8 cellular contexts compared by ENCODE assay signal in the genomic region with DNA sequence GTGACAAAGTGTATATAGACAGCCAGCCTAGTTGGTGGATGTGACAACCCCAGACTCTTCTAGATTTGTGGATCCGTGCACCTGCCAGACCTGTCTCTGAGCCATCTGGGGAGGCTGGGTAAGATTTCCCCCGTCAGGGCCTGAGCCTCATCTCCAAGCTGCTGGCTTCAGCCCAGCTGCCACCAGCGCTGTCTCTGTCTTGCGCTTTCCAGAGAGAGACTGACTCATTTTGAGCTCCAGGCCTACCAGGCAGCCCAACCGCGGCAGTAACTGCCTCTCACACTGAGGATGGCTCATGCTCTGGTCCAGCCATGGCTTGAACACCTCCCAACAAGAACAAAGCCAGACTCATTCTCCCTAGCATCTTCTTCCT. TPM values are rescaled to one million over a fixed set of nuclear protein-coding genes. Genes with fewer than 3 reads are reported as not detected.
DNase-seq lines count a peak whose midpoint lies in the region; ATAC-seq and TF ChIP-seq lines count a peak whose summit lies in the region.

No MANE protein-coding gene starts in this region.

- peaks cover 60% of the 10 kb centered on the region for H3K4me1 ChIP-seq in CD8-positive, alpha-beta T cell (ENCODE audit: insufficient read depth, low read length)

- H3K36me3 Mint-ChIP-seq in CD8-positive, alpha-beta T cell: peaks cover 48% of the 10 kb centered on the region

- TF ChIP-seq CTCF in CD8-positive, alpha-beta T cell (IDR thresholded peaks at IDR 0.05): no peak
- no peak for TF ChIP-seq CTCF in cardiac fibroblast (IDR thresholded peaks at IDR 0.05; ENCODE audit: low read depth, low read length)

- H3K4me3 ChIP-seq in CD8-positive, alpha-beta T cell (ENCODE audit: low read depth, low read length): no peak overlapping the region
- no peak overlapping the region for H3K4me3 ChIP-seq in cardiac fibroblast (replicated peaks in 1 of 2; ENCODE audit: low read depth in 2 of 2, low read length in 2 of 2)

- H3K27ac Mint-ChIP-seq in CD8-positive, alpha-beta T cell: peak overlapping the region; percentile 90

- intact Hi-C loops in CD8-positive, alpha-beta T cell (cut with DNase I, micrococcal nuclease): loop anchor here (10.0 kb wide), 2 partner anchors 138 to 692 kb away; a partner anchor contains a TSS
- intact Hi-C loops in posterior vena cava (cut with DNase I): loop anchor here in 1 of 2 donors (1.0 to 10.0 kb wide), 2 partner anchors 135 to 172 kb away; no protein-coding TSS in a partner anchor

- DNase-seq in CD8-positive, alpha-beta T cell: peak in 4 of 7 experiments; percentile 45 to 58 (median 51)
- DNase-seq in RPMI8226 (peak; percentile 22), cardiac fibroblast (ENCODE audit: low read depth in 2 of 2) (peak; percentile 38 to 84), posterior vena cava (ENCODE audit: low spot score) (peak; percentile 80), NCI-H146 (lab: John Stamatoyannopoulos, UW) (no peak), NCI-H2107 treated with DMSO at 0.1 percent for 48 hours (lab: John Stamatoyannopoulos, UW; ENCODE audit: unreplicated experiment) (no peak)
- no peak for DNase-seq in NK-92 treated with Interleukin-12 subunit alpha and Interleukin-12 subunit beta, amount 100 ng/mL, for 24 hours (lab: John Stamatoyannopoulos, UW)

- peaks cover 35% of the 10 kb centered on the region for H3K36me3 ChIP-seq in CD8-positive, alpha-beta T cell (ENCODE audit: insufficient read depth, low read length)

- POLR2A ChIA-PET in CD8-positive, alpha-beta T cell (lab: Charles Lee): interaction anchor here (0.5 to 3.2 kb wide), 5 partner anchors 13 to 151 kb away, joined by 3 to 22 read pairs (median 3); a partner anchor contains a TSS

- CTCF ChIA-PET in CD8-positive, alpha-beta T cell (lab: Charles Lee): interaction anchor here (1.1 to 1.7 kb wide), 2 partner anchors 8 to 12 kb away, joined by 3 to 9 read pairs; no protein-coding TSS in a partner anchor

- no peaks in the 10 kb centered on the region for H3K9me3 ChIP-seq in CD8-positive, alpha-beta T cell (ENCODE audit: low read length)

- H3K4me1 Mint-ChIP-seq in CD8-positive, alpha-beta T cell (ENCODE audit: low read depth): peaks cover 43% of the 10 kb centered on the region

- no peak overlapping the region for H3K27ac ChIP-seq in CD8-positive, alpha-beta T cell (ENCODE audit: low read depth, low read length)

- H3K27me3 Mint-ChIP-seq in CD8-positive, alpha-beta T cell (ENCODE audit: low read depth): no peaks in the 10 kb centered on the region

- no peaks in the 10 kb centered on the region for H3K9me3 Mint-ChIP-seq in CD8-positive, alpha-beta T cell

- peak overlapping the region; percentile 85 for H3K4me3 Mint-ChIP-seq in CD8-positive, alpha-beta T cell

- peak; percentile 5 for ATAC-seq in CD8-positive, alpha-beta T cell
- peak; percentile 30 for ATAC-seq in GM21786 (IDR thresholded peaks at IDR 0.05; ENCODE audit: unreplicated experiment)

- H3K27me3 ChIP-seq in CD8-positive, alpha-beta T cell (ENCODE audit: insufficient read depth, low read length): no peaks in the 10 kb centered on the region

RNA-seq across cellular contexts. Expression of a gene that starts 26.4 kb away (rescaled TPM):
- total RNA-seq in CD8-positive, alpha-beta T cell: 10 to 100 TPM; 23.5 to 23.9 TPM
- 10 to 100 TPM; 16.1 to 20.5 TPM for total RNA-seq in posterior vena cava

RNA-seq across cellular contexts. Expression of a gene that starts 26.6 kb away (rescaled TPM):
- 1 to 10 TPM; 1.2 to 1.3 TPM for total RNA-seq in CD8-positive, alpha-beta T cell
- total RNA-seq in posterior vena cava: 1 to 10 TPM; 5.6 to 8.0 TPM

Comparison
In these comparisons a context has a peak if more than half of its experiments do, and no peak if none do; other contexts are left out.
1. DNase-seq: peak in CD8-positive, alpha-beta T cell (4 of 7), RPMI8226 (single experiment), cardiac fibroblast (2 of 2) and posterior vena cava (single experiment); none in NCI-H146 (single experiment), NK-92 treated with Interleukin-12 subunit alpha and Interleukin-12 subunit beta, amount 100 ng/mL, for 24 hours (single experiment) and NCI-H2107 treated with DMSO at 0.1 percent for 48 hours (single experiment).